In the genomic region with DNA sequence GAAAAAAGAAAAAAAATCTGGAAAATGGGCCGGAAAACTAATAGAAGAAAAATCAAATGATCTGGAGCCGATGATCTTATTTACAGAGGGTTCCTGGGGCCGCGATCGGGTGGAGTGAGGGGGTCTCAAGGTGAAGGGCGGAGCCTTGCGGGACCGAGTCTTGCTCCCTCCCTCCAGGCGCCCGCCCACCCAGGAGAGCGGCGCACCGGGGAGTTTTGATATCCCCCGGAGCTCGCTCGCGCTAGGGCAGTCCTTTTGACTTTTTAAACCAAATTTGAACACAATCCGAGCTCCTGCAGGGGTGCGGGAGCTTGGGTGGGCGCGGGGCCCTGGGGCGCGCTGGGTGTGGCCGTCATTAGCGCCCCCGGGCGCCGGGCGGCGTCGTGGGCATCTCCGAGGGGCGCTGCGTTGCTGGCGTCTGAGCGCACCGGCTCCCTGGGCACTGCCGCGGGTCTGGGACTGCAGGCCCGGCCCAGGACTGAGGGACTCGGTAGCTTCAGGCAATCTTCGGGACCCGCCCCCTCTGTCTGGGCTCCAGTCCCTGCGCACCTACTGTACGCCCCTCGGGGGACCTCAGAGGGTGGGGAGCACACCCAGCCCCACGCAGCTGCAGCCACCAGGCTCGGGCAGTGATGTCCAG, we compare ENCODE assay signal across 2 cellular contexts.
TF ChIP-seq lines count a peak whose summit lies in the region.

No MANE protein-coding gene starts in this region.

TF ChIP-seq in liver, 16 proteins besides CTCF, POLR2A, EP300 and RAD21:
- TF ChIP-seq NR2F2 (IDR thresholded peaks at IDR 0.05), result no peak
- TF ChIP-seq RXRA (IDR thresholded peaks at IDR 0.05), result no peak
- no peak for TF ChIP-seq REST (IDR thresholded peaks at IDR 0.05)
- no peak for TF ChIP-seq YY1 (IDR thresholded peaks at IDR 0.05)
TF ChIP-seq in liver: peak in this region for 0.

TF ChIP-seq in HepG2, 621 proteins besides CTCF, POLR2A, EP300 and RAD21:
- TF ChIP-seq ZNF710 (CRISPR knock-in tag; IDR thresholded peaks at IDR 0.05; ENCODE audit: borderline replicate concordance) (no peak), ZFP62 (CRISPR knock-in tag; IDR thresholded peaks at IDR 0.05) (no peak), NR0B2 (CRISPR knock-in tag; IDR thresholded peaks at IDR 0.05) (no peak), SOX6 (IDR thresholded peaks at IDR 0.05) (no peak), SOX6 (CRISPR knock-in tag; IDR thresholded peaks at IDR 0.05) (no peak), ZIK1 (CRISPR knock-in tag; IDR thresholded peaks at IDR 0.05; ENCODE audit: borderline replicate concordance, low read depth) (no peak), ZNF616 (CRISPR knock-in tag; IDR thresholded peaks at IDR 0.05; ENCODE audit: low read depth) (no peak)
